Comparison of ENCODE assay signal across 1 cellular context in the genomic region with DNA sequence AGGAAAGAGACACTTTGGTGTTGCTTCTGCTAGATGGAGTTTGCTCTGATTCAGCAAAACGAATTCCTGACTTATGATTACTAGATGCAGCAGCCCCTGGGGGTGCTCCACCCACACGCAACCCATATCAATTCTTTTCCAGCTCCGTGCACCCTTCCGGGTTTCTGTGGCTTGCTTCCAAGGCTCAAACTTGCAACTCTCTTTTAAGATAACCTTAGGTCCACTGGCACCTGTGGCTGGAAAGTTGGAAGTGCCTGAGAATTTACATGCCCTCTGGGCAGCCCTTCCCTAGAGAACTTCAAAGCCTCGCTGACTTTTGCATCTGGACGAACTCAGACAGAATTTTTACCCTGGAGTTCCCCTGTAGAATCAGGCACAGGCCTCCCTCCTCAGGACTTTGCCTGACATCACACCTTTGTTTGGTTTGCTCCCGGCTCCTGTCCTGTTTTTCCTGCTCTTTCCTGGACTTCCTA.
TF ChIP-seq lines count a peak whose summit lies in the region.

No MANE protein-coding gene starts in this region.

TF ChIP-seq in HepG2, 621 proteins besides CTCF, POLR2A, EP300 and RAD21 (continued from another document):
- TF ChIP-seq, protein P1, sequence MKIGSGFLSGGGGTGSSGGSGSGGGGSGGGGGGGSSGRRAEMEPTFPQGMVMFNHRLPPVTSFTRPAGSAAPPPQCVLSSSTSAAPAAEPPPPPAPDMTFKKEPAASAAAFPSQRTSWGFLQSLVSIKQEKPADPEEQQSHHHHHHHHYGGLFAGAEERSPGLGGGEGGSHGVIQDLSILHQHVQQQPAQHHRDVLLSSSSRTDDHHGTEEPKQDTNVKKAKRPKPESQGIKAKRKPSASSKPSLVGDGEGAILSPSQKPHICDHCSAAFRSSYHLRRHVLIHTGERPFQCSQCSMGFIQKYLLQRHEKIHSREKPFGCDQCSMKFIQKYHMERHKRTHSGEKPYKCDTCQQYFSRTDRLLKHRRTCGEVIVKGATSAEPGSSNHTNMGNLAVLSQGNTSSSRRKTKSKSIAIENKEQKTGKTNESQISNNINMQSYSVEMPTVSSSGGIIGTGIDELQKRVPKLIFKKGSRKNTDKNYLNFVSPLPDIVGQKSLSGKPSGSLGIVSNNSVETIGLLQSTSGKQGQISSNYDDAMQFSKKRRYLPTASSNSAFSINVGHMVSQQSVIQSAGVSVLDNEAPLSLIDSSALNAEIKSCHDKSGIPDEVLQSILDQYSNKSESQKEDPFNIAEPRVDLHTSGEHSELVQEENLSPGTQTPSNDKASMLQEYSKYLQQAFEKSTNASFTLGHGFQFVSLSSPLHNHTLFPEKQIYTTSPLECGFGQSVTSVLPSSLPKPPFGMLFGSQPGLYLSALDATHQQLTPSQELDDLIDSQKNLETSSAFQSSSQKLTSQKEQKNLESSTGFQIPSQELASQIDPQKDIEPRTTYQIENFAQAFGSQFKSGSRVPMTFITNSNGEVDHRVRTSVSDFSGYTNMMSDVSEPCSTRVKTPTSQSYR (CRISPR knock-in tag; IDR thresholded peaks at IDR 0.05; ENCODE audit: borderline replicate concordance): no peak
- TF ChIP-seq ARHGAP35 (CRISPR knock-in tag; IDR thresholded peaks at IDR 0.05; ENCODE audit: borderline replicate concordance): no peak
